1 cellular context compared by ENCODE assay signal in genomic region chr12:72134934-72135333, GRCh38.
TF ChIP-seq lines count a peak whose summit lies in the region.

No MANE protein-coding gene starts in this region.

TF ChIP-seq in GM23338, 12 proteins besides CTCF, POLR2A, EP300 and RAD21 (continued from another document):
- TF ChIP-seq ETS1 (IDR thresholded peaks at IDR 0.05) (no peak), EZH2phosphoT487 (IDR thresholded peaks at IDR 0.05; ENCODE audit: unreplicated experiment) (no peak), CREB1 (CRISPR knock-in tag; IDR thresholded peaks at IDR 0.05; ENCODE audit: low read depth) (no peak)
